ENCODE assay signal across 10 cellular contexts in the genomic region with DNA sequence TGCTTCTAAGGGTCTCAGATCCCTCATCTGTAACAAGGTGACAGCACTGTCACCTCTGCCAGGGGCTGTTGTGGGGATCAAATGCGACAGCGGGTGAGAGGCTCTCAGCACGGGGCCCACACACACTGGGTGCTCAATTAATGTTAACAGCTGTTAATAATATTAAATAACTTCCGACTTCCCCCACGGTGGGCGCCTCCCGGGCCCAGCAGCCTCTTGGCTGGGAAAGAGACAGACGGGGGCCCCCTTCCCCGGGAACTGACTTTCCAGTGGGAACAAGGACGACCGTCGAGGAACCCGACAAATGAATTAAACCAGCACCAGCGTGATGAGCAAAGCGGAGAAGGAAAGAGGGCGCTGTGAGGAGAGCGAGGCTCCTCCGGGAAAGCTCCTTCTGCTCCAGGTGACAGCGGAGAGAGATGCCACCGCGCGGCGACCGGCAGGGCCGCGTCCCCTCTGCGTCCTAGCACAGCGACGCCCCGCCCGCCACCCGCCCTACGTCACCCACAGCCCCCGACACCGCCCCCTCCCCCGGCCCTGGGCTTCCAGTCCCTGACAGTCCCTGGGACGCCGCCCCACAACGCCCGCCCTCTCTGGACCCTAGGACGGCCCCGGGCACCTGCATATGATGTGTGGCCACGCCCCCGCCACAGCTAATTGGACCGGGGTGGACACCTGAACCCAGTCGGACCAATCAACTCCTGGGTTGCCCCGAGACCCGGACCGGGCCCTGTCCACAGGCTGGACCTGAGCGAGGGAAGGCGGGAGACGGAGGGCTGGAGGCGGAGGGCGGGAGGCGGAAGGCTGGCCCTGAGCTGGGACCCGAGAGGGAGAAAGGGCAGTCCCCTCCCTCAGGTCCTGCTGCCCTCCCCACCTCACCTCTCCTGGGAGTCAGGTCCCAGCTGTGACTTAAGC. TPM values are rescaled to one million over a fixed set of nuclear protein-coding genes. Genes with fewer than 3 reads are reported as not detected.
DNase-seq lines count a peak whose midpoint lies in the region; ATAC-seq and TF ChIP-seq lines count a peak whose summit lies in the region.
"Had no signal": no experiment of that assay in that cellular context is flagged by ENCODE, and none has a peak within 500 bp of the region (broad histone marks: within the 10 kb centered on the region; RNA-seq: fewer than 3 reads in every experiment).

No MANE protein-coding gene starts in this region.

- no peaks in the 10 kb centered on the region for H3K27me3 ChIP-seq in thyroid gland

- H3K36me3 Mint-ChIP-seq in activated CD8-positive, alpha-beta T cell treated with anti-CD3 and anti-CD28 coated beads for 36 hours (ENCODE audit: low read depth) = no peaks in the 10 kb centered on the region
- no peaks in the 10 kb centered on the region for H3K36me3 Mint-ChIP-seq in activated CD8-positive, alpha-beta T cell treated with anti-CD3 and anti-CD28 coated beads, Interleukin-2, amount 10 ng/mL, durations not matched to agents 7 days and 5 days (ENCODE audit: low read depth)

- H3K27ac Mint-ChIP-seq in activated CD8-positive, alpha-beta T cell treated with anti-CD3 and anti-CD28 coated beads for 36 hours = no peak overlapping the region
- H3K27ac Mint-ChIP-seq in activated CD8-positive, alpha-beta T cell treated with anti-CD3 and anti-CD28 coated beads, Interleukin-2, amount 10 ng/mL, durations not matched to agents 7 days and 5 days = no peak overlapping the region
- H3K27ac Mint-ChIP-seq: dendritic cell treated with granulocyte-macrophage colony-stimulating factor and Interleukin-4, amounts not matched to agents 40 ng/mL and 50 ng/mL, for 4 days had no signal

- POLR2A ChIA-PET in activated CD8-positive, alpha-beta T cell treated with anti-CD3 and anti-CD28 coated beads for 36 hours (lab: Charles Lee) = interaction anchor here (1.3 kb wide), 1 partner anchor 27 kb away, joined by 3 read pairs; no protein-coding TSS in a partner anchor
- POLR2A ChIA-PET in activated CD8-positive, alpha-beta T cell treated with anti-CD3 and anti-CD28 coated beads, Interleukin-2, amount 10 ng/mL, durations not matched to agents 7 days and 5 days (lab: Charles Lee) = no interaction called here

- WGBS in thyroid gland, 2 donors = 11 to 12% methylated on average over 17 to 22 of the region's 56 CpGs

- H3K4me3 Mint-ChIP-seq in activated CD8-positive, alpha-beta T cell treated with anti-CD3 and anti-CD28 coated beads for 36 hours = peak overlapping the region; percentile 42
- H3K4me3 Mint-ChIP-seq in activated CD8-positive, alpha-beta T cell treated with anti-CD3 and anti-CD28 coated beads, Interleukin-2, amount 10 ng/mL, durations not matched to agents 7 days and 5 days = no peak overlapping the region
- H3K4me3 Mint-ChIP-seq: dendritic cell treated with granulocyte-macrophage colony-stimulating factor and Interleukin-4, amounts not matched to agents 40 ng/mL and 50 ng/mL, for 4 days had no signal

- intact Hi-C loops in activated CD8-positive, alpha-beta T cell treated with anti-CD3 and anti-CD28 coated beads for 36 hours (cut with micrococcal nuclease) = no loop called here
- intact Hi-C loops in thyroid gland (cut with DNase I) = no loop called here

- H3K27ac ChIP-seq in thyroid gland = no peak overlapping the region
- H3K27ac ChIP-seq: C4-2B had no signal

- peak in 1 of 2 donors; percentile 54 for TF ChIP-seq POLR2A in thyroid gland (IDR thresholded peaks at IDR 0.05)

- H3K9me3 Mint-ChIP-seq in activated CD8-positive, alpha-beta T cell treated with anti-CD3 and anti-CD28 coated beads for 36 hours = no peaks in the 10 kb centered on the region
- H3K9me3 Mint-ChIP-seq in activated CD8-positive, alpha-beta T cell treated with anti-CD3 and anti-CD28 coated beads, Interleukin-2, amount 10 ng/mL, durations not matched to agents 7 days and 5 days (ENCODE audit: insufficient read depth) = no peaks in the 10 kb centered on the region

- no peak for TF ChIP-seq CTCF in activated CD8-positive, alpha-beta T cell treated with anti-CD3 and anti-CD28 coated beads for 36 hours (IDR thresholded peaks at IDR 0.05)
- peak in 3 of 6 experiments; percentile 9 to 37 (median 23) for TF ChIP-seq CTCF in thyroid gland (IDR thresholded peaks at IDR 0.05)

- CTCF ChIA-PET in activated CD8-positive, alpha-beta T cell treated with anti-CD3 and anti-CD28 coated beads for 36 hours (lab: Charles Lee) = interaction anchor here (0.6 to 1.5 kb wide), 5 partner anchors 11 to 124 kb away, joined by 3 to 6 read pairs (median 4); no protein-coding TSS in a partner anchor
- CTCF ChIA-PET in activated CD8-positive, alpha-beta T cell treated with anti-CD3 and anti-CD28 coated beads, Interleukin-2, amount 10 ng/mL, durations not matched to agents 7 days and 5 days (lab: Charles Lee) = no interaction called here

- peaks cover 0 to 5% of the 10 kb centered on the region in 2 donors for H3K4me1 ChIP-seq in thyroid gland

- no peaks in the 10 kb centered on the region for H3K36me3 ChIP-seq in thyroid gland

- H3K4me3 ChIP-seq in thyroid gland (replicated peaks in 1 of 3) = peak overlapping the region in 1 of 3 donors; percentile 6

- DNase-seq in activated CD8-positive, alpha-beta T cell treated with anti-CD3 and anti-CD28 coated beads for 36 hours = peak; percentile 31
- DNase-seq in activated CD8-positive, alpha-beta T cell treated with anti-CD3 and anti-CD28 coated beads, Interleukin-2, amount 10 ng/mL, durations not matched to agents 7 days and 5 days = no peak
- DNase-seq in activated gamma-delta T cell treated with Interleukin-2 at 50 U/mL for 16 hours = peak; percentile 17
- peak; percentile 99 for DNase-seq in islet precursor cell
- peak; percentile 99 for DNase-seq in thyroid gland
- no peak for DNase-seq in amniotic stem cell (lab: John Stamatoyannopoulos, UW)
- no peak for DNase-seq in epidermal melanocyte (ENCODE audit: insufficient read length, low spot score)
- no peak for DNase-seq in Kasumi-1 (lab: John Stamatoyannopoulos, UW)

- peak; percentile 62 for ATAC-seq in activated CD8-positive, alpha-beta T cell treated with anti-CD3 and anti-CD28 coated beads for 36 hours
- no peak for ATAC-seq in activated CD8-positive, alpha-beta T cell treated with anti-CD3 and anti-CD28 coated beads, Interleukin-2, amount 10 ng/mL, durations not matched to agents 7 days and 5 days

- H3K9me3 ChIP-seq in thyroid gland = no peaks in the 10 kb centered on the region

- peaks cover 2% of the 10 kb centered on the region for H3K4me1 Mint-ChIP-seq in activated CD8-positive, alpha-beta T cell treated with anti-CD3 and anti-CD28 coated beads for 36 hours (ENCODE audit: low read depth)
- no peaks in the 10 kb centered on the region for H3K4me1 Mint-ChIP-seq in activated CD8-positive, alpha-beta T cell treated with anti-CD3 and anti-CD28 coated beads, Interleukin-2, amount 10 ng/mL, durations not matched to agents 7 days and 5 days (ENCODE audit: low read depth)

- H3K27me3 Mint-ChIP-seq in activated CD8-positive, alpha-beta T cell treated with anti-CD3 and anti-CD28 coated beads for 36 hours = peaks cover 31% of the 10 kb centered on the region
- H3K27me3 Mint-ChIP-seq in activated CD8-positive, alpha-beta T cell treated with anti-CD3 and anti-CD28 coated beads, Interleukin-2, amount 10 ng/mL, durations not matched to agents 7 days and 5 days (ENCODE audit: low read depth) = peaks cover 46% of the 10 kb centered on the region

RNA-seq across cellular contexts. Expression of a gene that starts 38.2 kb away (rescaled TPM):
- total RNA-seq in activated CD8-positive, alpha-beta T cell treated with anti-CD3 and anti-CD28 coated beads for 36 hours = 1 to 10 TPM in 1 of 2 experiments, under 1 TPM in 1; 0.45 to 1.4 TPM
- total RNA-seq in activated CD8-positive, alpha-beta T cell treated with anti-CD3 and anti-CD28 coated beads, Interleukin-2, amount 10 ng/mL, durations not matched to agents 7 days and 5 days = not detected
- total RNA-seq in thyroid gland = 1 to 10 TPM in 1 of 4 donors, under 1 TPM in 1, not detected in 2; 0.45 to 3.0 TPM

Comparison
In these comparisons a context has a peak if more than half of its experiments do, and no peak if none do; other contexts are left out.
1. DNase-seq: peak in activated CD8-positive, alpha-beta T cell treated with anti-CD3 and anti-CD28 coated beads for 36 hours (single experiment), activated gamma-delta T cell treated with Interleukin-2 at 50 U/mL for 16 hours (single experiment), islet precursor cell (single experiment) and thyroid gland (2 of 2); none in activated CD8-positive, alpha-beta T cell treated with anti-CD3 and anti-CD28 coated beads, Interleukin-2, amount 10 ng/mL, durations not matched to agents 7 days and 5 days (single experiment), amniotic stem cell (single experiment), epidermal melanocyte (single experiment) and Kasumi-1 (0 of 2).